Comparison of ENCODE assay signal across 26 cellular contexts in genomic region chr17:43671755-43672502, GRCh38. TPM values are rescaled to one million over a fixed set of nuclear protein-coding genes. Genes with fewer than 3 reads are reported as not detected.
"Had no signal": no experiment of that assay in that cellular context is flagged by ENCODE, and none has a peak within 500 bp of the region (broad histone marks: within the 10 kb centered on the region; RNA-seq: fewer than 3 reads in every experiment).

No MANE protein-coding gene starts in this region.

- H3K9me3 ChIP-seq: adrenal gland, ascending aorta, breast epithelium, colonic mucosa, left ventricle myocardium inferior, thoracic aorta, upper lobe of right lung had no signal

- H3K4me1 Mint-ChIP-seq: immature natural killer cell had no signal

- H3K27ac Mint-ChIP-seq: activated naive CD8-positive, alpha-beta T cell; immature natural killer cell; natural killer cell treated with Interleukin-12 subunit alpha and Interleukin-12 subunit beta and Interleukin-15 and Interleukin-18, amount 100 ng/mL, for 72 hours had no signal

- H3K4me3 ChIP-seq: adrenal gland, ascending aorta, breast epithelium, colonic mucosa, dorsolateral prefrontal cortex, left ventricle myocardium inferior, thoracic aorta, upper lobe of right lung had no signal

- DNase-seq: activated CD4-positive, CD25-positive, alpha-beta regulatory T cell treated with anti-CD3 and anti-CD28 coated beads, Interleukin-2, amount 50 U/mL, for 72 hours; activated naive CD4-positive, alpha-beta T cell; activated T-cell treated with anti-CD3 and anti-CD28 coated beads, Interleukin-2, amount 50 U/mL, for 1 hour; colonic mucosa; dorsolateral prefrontal cortex; effector memory CD8-positive, alpha-beta T cell; foreskin melanocyte; immature natural killer cell; kidney glomerular epithelial cell; left ventricle myocardium inferior; posterior cingulate gyrus; retina; stimulated activated CD4-positive, alpha-beta T cell treated with anti-CD3 and anti-CD28 coated beads, Interleukin-2, amount 100 ng/mL, for 48 hours; stimulated activated CD8-positive, alpha-beta memory T cell treated with anti-CD3 and anti-CD28 coated beads, Interleukin-4, amount 100 ng/mL, for 48 hours; stimulated activated naive CD4-positive, alpha-beta T cell; upper lobe of right lung; WERI-Rb-1 had no signal

- H3K27me3 ChIP-seq: adrenal gland, ascending aorta, breast epithelium, colonic mucosa, dorsolateral prefrontal cortex, upper lobe of right lung had no signal

- H3K4me3 Mint-ChIP-seq: activated naive CD8-positive, alpha-beta T cell; central memory CD8-positive, alpha-beta T cell; effector memory CD8-positive, alpha-beta T cell; immature natural killer cell; natural killer cell treated with Interleukin-12 subunit alpha and Interleukin-12 subunit beta and Interleukin-15 and Interleukin-18, amount 100 ng/mL, for 72 hours had no signal

- H3K36me3 Mint-ChIP-seq: activated naive CD8-positive, alpha-beta T cell; immature natural killer cell; natural killer cell treated with Interleukin-12 subunit alpha and Interleukin-12 subunit beta and Interleukin-15 and Interleukin-18, amount 100 ng/mL, for 72 hours had no signal

- H3K27me3 Mint-ChIP-seq: activated naive CD8-positive, alpha-beta T cell; central memory CD8-positive, alpha-beta T cell had no signal

- H3K4me1 ChIP-seq: adrenal gland, colonic mucosa, upper lobe of right lung had no signal

- H3K27ac ChIP-seq: adrenal gland, ascending aorta, breast epithelium, colonic mucosa, dorsolateral prefrontal cortex, left ventricle myocardium inferior, thoracic aorta, upper lobe of right lung, WERI-Rb-1 had no signal

- H3K36me3 ChIP-seq: adrenal gland, ascending aorta, breast epithelium, colonic mucosa, left ventricle myocardium inferior, thoracic aorta, upper lobe of right lung, WERI-Rb-1 had no signal

- H3K9me3 Mint-ChIP-seq: central memory CD8-positive, alpha-beta T cell; effector memory CD8-positive, alpha-beta T cell; immature natural killer cell; natural killer cell treated with Interleukin-12 subunit alpha and Interleukin-12 subunit beta and Interleukin-15 and Interleukin-18, amount 100 ng/mL, for 72 hours had no signal

RNA-seq across cellular contexts. Expression of gene MEOX1, which starts 10.2 kb away (rescaled TPM):
- total RNA-seq: dorsolateral prefrontal cortex; endothelial cell of umbilical vein; lung microvascular endothelial cell; natural killer cell treated with Interleukin-12 subunit alpha and Interleukin-12 subunit beta and Interleukin-15 and Interleukin-18, amount 100 ng/mL, for 72 hours had no signal
- polyA plus RNA-seq: immature natural killer cell had no signal
